ENCODE assay signal across 25 cellular contexts in the genomic region with DNA sequence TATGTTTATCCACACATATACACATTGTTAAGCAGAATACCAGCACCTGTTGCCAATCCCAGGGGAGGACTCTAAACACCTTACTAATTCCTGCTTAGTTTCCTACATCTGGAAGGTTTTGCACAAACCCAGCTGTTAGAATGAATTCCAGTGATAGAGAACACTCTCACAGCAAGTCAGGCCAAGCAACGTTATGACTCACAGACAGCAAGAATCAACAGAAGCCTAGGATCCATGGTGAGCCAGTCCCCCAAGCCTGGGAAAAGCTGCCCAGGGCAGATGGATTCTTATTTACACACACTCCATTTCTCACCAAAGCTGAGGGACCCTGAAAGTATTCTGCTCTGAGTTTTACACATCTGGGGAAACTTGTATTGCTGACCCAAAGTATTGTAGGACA.
A peak's percentile ranks its signal among the peaks of the same experiment; 100 is the strongest.
DNase-seq lines count a peak whose midpoint lies in the region; ATAC-seq and TF ChIP-seq lines count a peak whose summit lies in the region.
"Had no signal": no experiment of that assay in that cellular context is flagged by ENCODE, and none has a peak within 500 bp of the region (broad histone marks: within the 10 kb centered on the region; RNA-seq: fewer than 3 reads in every experiment).

No MANE protein-coding gene starts in this region.

- no peaks in the 10 kb centered on the region for H3K4me1 ChIP-seq in left lung
- H3K4me1 ChIP-seq in spleen: no peaks in the 10 kb centered on the region
- H3K4me1 ChIP-seq: A549, body of pancreas, psoas muscle, thyroid gland had no signal

- peak; percentile 12 for DNase-seq in COLO668 (lab: John Stamatoyannopoulos, UW; ENCODE audit: unreplicated experiment)
- DNase-seq in NCI-H69 (lab: John Stamatoyannopoulos, UW): peak; percentile 49
- DNase-seq in chondrocyte (ENCODE audit: low spot score): no peak
- no peak for DNase-seq in left lung
- DNase-seq in spleen: no peak
- no peak for DNase-seq in activated T-helper 1 cell treated with anti-CD3 and anti-CD28 coated beads, Interleukin-12 subunit alpha, Interleukin-12 subunit beta, Interleukin-2, Interleukin-4 antibody, amounts not matched to agents 30 ng/mL and 10 ng/mL and 1 ng/mL, durations not matched to agents 14 hours and 24 hours and 36 hours (ENCODE audit: low spot score)
- DNase-seq: activated CD4-positive, alpha-beta memory T cell treated with anti-CD3 and anti-CD28 coated beads for 36 hours; activated naive CD4-positive, alpha-beta T cell treated with Interleukin-2 at 50 U/mL for 16 hours; body of pancreas; DMS 273 treated with DMSO at 0.1 percent for 48 hours; dorsolateral prefrontal cortex; MV-4-11; NCI-H2081; NCI-H510A treated with DMSO at 0.1 percent for 48 hours; psoas muscle; SHP77 treated with DMSO at 0.1 percent for 48 hours; T-helper 1 cell; thyroid gland had no signal

- no peak for TF ChIP-seq CTCF in chondrocyte (IDR thresholded peaks at IDR 0.05)
- TF ChIP-seq CTCF in left lung (IDR thresholded peaks at IDR 0.05): no peak
- no peak for TF ChIP-seq CTCF in spleen (IDR thresholded peaks at IDR 0.05 in 8 of 11, conservative IDR thresholded peaks at IDR 0.05 in 3 of 11)

- H3K27me3 ChIP-seq in left lung (no peaks in the 10 kb centered on the region), spleen (replicated peaks in 1 of 7) (no peaks in the 10 kb centered on the region)
- H3K27me3 ChIP-seq: body of pancreas, dorsolateral prefrontal cortex, thyroid gland had no signal

- no peaks in the 10 kb centered on the region for H3K27me3 Mint-ChIP-seq in chondrocyte (ENCODE audit: low read depth)
- peaks cover 5% of the 10 kb centered on the region for H3K27me3 Mint-ChIP-seq in activated T-helper 1 cell treated with anti-CD3 and anti-CD28 coated beads, Interleukin-12 subunit alpha, Interleukin-12 subunit beta, Interleukin-2, Interleukin-4 antibody, amounts not matched to agents 30 ng/mL and 10 ng/mL and 1 ng/mL, durations not matched to agents 14 hours and 24 hours and 36 hours (ENCODE audit: insufficient read depth)
- H3K27me3 Mint-ChIP-seq: activated CD4-positive, alpha-beta memory T cell treated with anti-CD3 and anti-CD28 coated beads for 36 hours had no signal

- peak; percentile 54 for ATAC-seq in left lung
- no peak for ATAC-seq in HG03108 (IDR thresholded peaks at IDR 0.05; ENCODE audit: unreplicated experiment)
- no peak for ATAC-seq in HG03439 (IDR thresholded peaks at IDR 0.05; ENCODE audit: unreplicated experiment)
- ATAC-seq: A549; body of pancreas; esophagus mucosa; psoas muscle; stimulated activated effector memory CD8-positive, alpha-beta T cell treated with anti-CD3 and anti-CD28 coated beads, Interleukin-12 subunit alpha, Interleukin-12 subunit beta, amount 100 ng/mL, for 72 hours had no signal

- 60 to 88% (median 84%) methylated on average over 1 of the region's 1 CpG for WGBS in spleen, 5 donors

- H3K9me3 ChIP-seq in left lung: no peaks in the 10 kb centered on the region
- H3K9me3 ChIP-seq in spleen: no peaks in the 10 kb centered on the region
- H3K9me3 ChIP-seq: A549, body of pancreas, psoas muscle, thyroid gland had no signal

- no peaks in the 10 kb centered on the region for H3K9me3 Mint-ChIP-seq in chondrocyte (ENCODE audit: low read depth)
- H3K9me3 Mint-ChIP-seq in activated T-helper 1 cell treated with anti-CD3 and anti-CD28 coated beads, Interleukin-12 subunit alpha, Interleukin-12 subunit beta, Interleukin-2, Interleukin-4 antibody, amounts not matched to agents 30 ng/mL and 10 ng/mL and 1 ng/mL, durations not matched to agents 14 hours and 24 hours and 36 hours: no peaks in the 10 kb centered on the region
- H3K9me3 Mint-ChIP-seq: activated CD4-positive, alpha-beta memory T cell treated with anti-CD3 and anti-CD28 coated beads for 36 hours; IgD-negative memory B cell; stimulated activated effector memory CD8-positive, alpha-beta T cell treated with anti-CD3 and anti-CD28 coated beads, Interleukin-12 subunit alpha, Interleukin-12 subunit beta, amount 100 ng/mL, for 72 hours had no signal

- H3K27ac ChIP-seq in left lung (no peak overlapping the region), spleen (no peak overlapping the region)
- H3K27ac ChIP-seq: A549, body of pancreas, C4-2B, dorsolateral prefrontal cortex, psoas muscle, thyroid gland had no signal

- TF ChIP-seq POLR2A in spleen (IDR thresholded peaks at IDR 0.05): no peak

- no peak overlapping the region for H3K4me3 Mint-ChIP-seq in chondrocyte (ENCODE audit: unreplicated experiment)
- H3K4me3 Mint-ChIP-seq in activated T-helper 1 cell treated with anti-CD3 and anti-CD28 coated beads, Interleukin-12 subunit alpha, Interleukin-12 subunit beta, Interleukin-2, Interleukin-4 antibody, amounts not matched to agents 30 ng/mL and 10 ng/mL and 1 ng/mL, durations not matched to agents 14 hours and 24 hours and 36 hours: no peak overlapping the region
- H3K4me3 Mint-ChIP-seq: activated CD4-positive, alpha-beta memory T cell treated with anti-CD3 and anti-CD28 coated beads for 36 hours; IgD-negative memory B cell; stimulated activated effector memory CD8-positive, alpha-beta T cell treated with anti-CD3 and anti-CD28 coated beads, Interleukin-12 subunit alpha, Interleukin-12 subunit beta, amount 100 ng/mL, for 72 hours had no signal

- H3K4me3 ChIP-seq in left lung: no peak overlapping the region
- H3K4me3 ChIP-seq in spleen: no peak overlapping the region
- H3K4me3 ChIP-seq: A549, body of pancreas, dorsolateral prefrontal cortex, psoas muscle, thyroid gland had no signal

- H3K36me3 ChIP-seq in left lung (no peaks in the 10 kb centered on the region), spleen (no peaks in the 10 kb centered on the region)
- H3K36me3 ChIP-seq: thyroid gland had no signal

- intact Hi-C loops in left lung (cut with DNase I) (no loop called here), spleen (cut with DNase I; ENCODE audit: low total_unique reads) (no loop called here)
- intact Hi-C loops in activated T-helper 1 cell treated with anti-CD3 and anti-CD28 coated beads, Interleukin-12 subunit alpha, Interleukin-12 subunit beta, Interleukin-2, Interleukin-4 antibody, amounts not matched to agents 30 ng/mL and 10 ng/mL and 1 ng/mL, durations not matched to agents 14 hours and 24 hours and 36 hours (cut with micrococcal nuclease): no loop called here

- peaks cover 11% of the 10 kb centered on the region for H3K4me1 Mint-ChIP-seq in chondrocyte (ENCODE audit: low read depth)
- H3K4me1 Mint-ChIP-seq in activated T-helper 1 cell treated with anti-CD3 and anti-CD28 coated beads, Interleukin-12 subunit alpha, Interleukin-12 subunit beta, Interleukin-2, Interleukin-4 antibody, amounts not matched to agents 30 ng/mL and 10 ng/mL and 1 ng/mL, durations not matched to agents 14 hours and 24 hours and 36 hours (ENCODE audit: low read depth): no peaks in the 10 kb centered on the region
- H3K4me1 Mint-ChIP-seq: IgD-negative memory B cell; stimulated activated effector memory CD8-positive, alpha-beta T cell treated with anti-CD3 and anti-CD28 coated beads, Interleukin-12 subunit alpha, Interleukin-12 subunit beta, amount 100 ng/mL, for 72 hours had no signal

- H3K27ac Mint-ChIP-seq in chondrocyte (ENCODE audit: unreplicated experiment): peak overlapping the region; percentile 57
- H3K27ac Mint-ChIP-seq in activated T-helper 1 cell treated with anti-CD3 and anti-CD28 coated beads, Interleukin-12 subunit alpha, Interleukin-12 subunit beta, Interleukin-2, Interleukin-4 antibody, amounts not matched to agents 30 ng/mL and 10 ng/mL and 1 ng/mL, durations not matched to agents 14 hours and 24 hours and 36 hours: no peak overlapping the region
- H3K27ac Mint-ChIP-seq: activated CD4-positive, alpha-beta memory T cell treated with anti-CD3 and anti-CD28 coated beads for 36 hours; IgD-negative memory B cell; stimulated activated effector memory CD8-positive, alpha-beta T cell treated with anti-CD3 and anti-CD28 coated beads, Interleukin-12 subunit alpha, Interleukin-12 subunit beta, amount 100 ng/mL, for 72 hours had no signal

- H3K36me3 Mint-ChIP-seq in chondrocyte (ENCODE audit: low read depth): no peaks in the 10 kb centered on the region
- no peaks in the 10 kb centered on the region for H3K36me3 Mint-ChIP-seq in activated T-helper 1 cell treated with anti-CD3 and anti-CD28 coated beads, Interleukin-12 subunit alpha, Interleukin-12 subunit beta, Interleukin-2, Interleukin-4 antibody, amounts not matched to agents 30 ng/mL and 10 ng/mL and 1 ng/mL, durations not matched to agents 14 hours and 24 hours and 36 hours (ENCODE audit: low read depth)
- H3K36me3 Mint-ChIP-seq: activated CD4-positive, alpha-beta memory T cell treated with anti-CD3 and anti-CD28 coated beads for 36 hours; IgD-negative memory B cell; stimulated activated effector memory CD8-positive, alpha-beta T cell treated with anti-CD3 and anti-CD28 coated beads, Interleukin-12 subunit alpha, Interleukin-12 subunit beta, amount 100 ng/mL, for 72 hours had no signal

Comparison
In these comparisons a context has a peak if more than half of its experiments do, and no peak if none do; other contexts are left out.
1. DNase-seq: peak in COLO668 (single experiment) and NCI-H69 (single experiment); none in chondrocyte (single experiment), left lung (0 of 2), spleen (single experiment) and activated T-helper 1 cell treated with anti-CD3 and anti-CD28 coated beads, Interleukin-12 subunit alpha, Interleukin-12 subunit beta, Interleukin-2, Interleukin-4 antibody, amounts not matched to agents 30 ng/mL and 10 ng/mL and 1 ng/mL, durations not matched to agents 14 hours and 24 hours and 36 hours (single experiment).